Comparison of ENCODE assay signal across 2 cellular contexts in the genomic region with DNA sequence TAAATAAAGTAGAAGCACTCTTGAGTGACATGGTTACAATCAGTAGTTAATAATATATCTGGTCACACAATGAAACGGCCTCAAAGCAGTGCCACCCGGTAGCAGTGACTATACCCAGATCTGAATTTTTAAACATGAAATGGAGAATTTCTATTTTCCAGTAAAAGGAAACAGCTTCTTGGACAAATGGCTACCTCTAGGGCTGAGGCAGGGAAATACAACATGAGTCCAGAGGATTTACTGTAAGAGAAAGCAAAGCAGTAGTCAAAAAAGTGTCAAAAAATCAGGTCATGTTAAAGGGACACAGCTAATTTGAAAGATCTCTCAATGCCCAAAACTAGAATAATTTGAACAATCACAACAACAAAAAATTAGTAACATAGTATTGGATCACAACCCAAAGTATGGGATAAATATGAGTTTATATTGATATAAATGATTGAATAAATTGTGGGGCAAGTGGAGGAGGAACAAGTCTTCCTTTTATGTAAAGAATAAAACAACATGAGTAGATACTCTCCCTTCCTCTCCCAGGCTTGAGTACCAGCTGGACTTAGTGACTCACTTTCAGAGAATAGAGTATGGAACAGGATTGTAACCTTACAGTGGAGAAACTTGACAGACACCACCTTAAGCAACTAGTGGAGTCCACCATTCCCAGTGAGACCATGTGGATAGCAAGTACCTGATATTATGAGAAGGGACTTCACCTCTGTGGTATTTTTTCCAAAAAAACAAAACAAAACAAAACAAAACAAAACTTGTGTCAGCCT.
TF ChIP-seq lines count a peak whose summit lies in the region.

No MANE protein-coding gene starts in this region.

TF ChIP-seq in SK-N-SH, 30 proteins besides CTCF, POLR2A, EP300 and RAD21 (continued from another document):
- no peak for TF ChIP-seq NFIC (IDR thresholded peaks at IDR 0.05; ENCODE audit: borderline replicate concordance)
- no peak for TF ChIP-seq RCOR1 (IDR thresholded peaks at IDR 0.05; ENCODE audit: low read length)
- TF ChIP-seq NRF1 (IDR thresholded peaks at IDR 0.05; ENCODE audit: low read depth, low read length): no peak
- TF ChIP-seq, protein P1, sequence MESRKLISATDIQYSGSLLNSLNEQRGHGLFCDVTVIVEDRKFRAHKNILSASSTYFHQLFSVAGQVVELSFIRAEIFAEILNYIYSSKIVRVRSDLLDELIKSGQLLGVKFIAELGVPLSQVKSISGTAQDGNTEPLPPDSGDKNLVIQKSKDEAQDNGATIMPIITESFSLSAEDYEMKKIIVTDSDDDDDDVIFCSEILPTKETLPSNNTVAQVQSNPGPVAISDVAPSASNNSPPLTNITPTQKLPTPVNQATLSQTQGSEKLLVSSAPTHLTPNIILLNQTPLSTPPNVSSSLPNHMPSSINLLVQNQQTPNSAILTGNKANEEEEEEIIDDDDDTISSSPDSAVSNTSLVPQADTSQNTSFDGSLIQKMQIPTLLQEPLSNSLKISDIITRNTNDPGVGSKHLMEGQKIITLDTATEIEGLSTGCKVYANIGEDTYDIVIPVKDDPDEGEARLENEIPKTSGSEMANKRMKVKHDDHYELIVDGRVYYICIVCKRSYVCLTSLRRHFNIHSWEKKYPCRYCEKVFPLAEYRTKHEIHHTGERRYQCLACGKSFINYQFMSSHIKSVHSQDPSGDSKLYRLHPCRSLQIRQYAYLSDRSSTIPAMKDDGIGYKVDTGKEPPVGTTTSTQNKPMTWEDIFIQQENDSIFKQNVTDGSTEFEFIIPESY (IDR thresholded peaks at IDR 0.05; ENCODE audit: borderline replicate concordance, low read depth): no peak
- TF ChIP-seq FOXJ3 (CRISPR knock-in tag; IDR thresholded peaks at IDR 0.05): no peak
- TF ChIP-seq, protein P2, sequence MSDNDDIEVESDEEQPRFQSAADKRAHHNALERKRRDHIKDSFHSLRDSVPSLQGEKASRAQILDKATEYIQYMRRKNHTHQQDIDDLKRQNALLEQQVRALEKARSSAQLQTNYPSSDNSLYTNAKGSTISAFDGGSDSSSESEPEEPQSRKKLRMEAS (IDR thresholded peaks at IDR 0.05; ENCODE audit: low read depth): no peak
- TF ChIP-seq YY1 (IDR thresholded peaks at IDR 0.05; ENCODE audit: low read depth): no peak
- no peak for TF ChIP-seq EZH2phosphoT487 (IDR thresholded peaks at IDR 0.05; ENCODE audit: borderline replicate concordance, low read depth)
- no peak for TF ChIP-seq RXRA (IDR thresholded peaks at IDR 0.05; ENCODE audit: borderline replicate concordance, low read depth)
- TF ChIP-seq, protein P3, sequence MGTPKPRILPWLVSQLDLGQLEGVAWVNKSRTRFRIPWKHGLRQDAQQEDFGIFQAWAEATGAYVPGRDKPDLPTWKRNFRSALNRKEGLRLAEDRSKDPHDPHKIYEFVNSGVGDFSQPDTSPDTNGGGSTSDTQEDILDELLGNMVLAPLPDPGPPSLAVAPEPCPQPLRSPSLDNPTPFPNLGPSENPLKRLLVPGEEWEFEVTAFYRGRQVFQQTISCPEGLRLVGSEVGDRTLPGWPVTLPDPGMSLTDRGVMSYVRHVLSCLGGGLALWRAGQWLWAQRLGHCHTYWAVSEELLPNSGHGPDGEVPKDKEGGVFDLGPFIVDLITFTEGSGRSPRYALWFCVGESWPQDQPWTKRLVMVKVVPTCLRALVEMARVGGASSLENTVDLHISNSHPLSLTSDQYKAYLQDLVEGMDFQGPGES (IDR thresholded peaks at IDR 0.05; ENCODE audit: low read depth, low read length): no peak

TF ChIP-seq in SK-N-SH treated with all-trans-retinoic acid at 6 μM for 48 hours, 23 proteins besides CTCF, POLR2A, EP300 and RAD21 (continued from another document):
- TF ChIP-seq CSDC2 (CRISPR knock-in tag; IDR thresholded peaks at IDR 0.05): no peak
- TF ChIP-seq GLIS3 (CRISPR knock-in tag; IDR thresholded peaks at IDR 0.05): no peak
- TF ChIP-seq ISL1 (CRISPR knock-in tag; IDR thresholded peaks at IDR 0.05): no peak
- TF ChIP-seq, protein P4, sequence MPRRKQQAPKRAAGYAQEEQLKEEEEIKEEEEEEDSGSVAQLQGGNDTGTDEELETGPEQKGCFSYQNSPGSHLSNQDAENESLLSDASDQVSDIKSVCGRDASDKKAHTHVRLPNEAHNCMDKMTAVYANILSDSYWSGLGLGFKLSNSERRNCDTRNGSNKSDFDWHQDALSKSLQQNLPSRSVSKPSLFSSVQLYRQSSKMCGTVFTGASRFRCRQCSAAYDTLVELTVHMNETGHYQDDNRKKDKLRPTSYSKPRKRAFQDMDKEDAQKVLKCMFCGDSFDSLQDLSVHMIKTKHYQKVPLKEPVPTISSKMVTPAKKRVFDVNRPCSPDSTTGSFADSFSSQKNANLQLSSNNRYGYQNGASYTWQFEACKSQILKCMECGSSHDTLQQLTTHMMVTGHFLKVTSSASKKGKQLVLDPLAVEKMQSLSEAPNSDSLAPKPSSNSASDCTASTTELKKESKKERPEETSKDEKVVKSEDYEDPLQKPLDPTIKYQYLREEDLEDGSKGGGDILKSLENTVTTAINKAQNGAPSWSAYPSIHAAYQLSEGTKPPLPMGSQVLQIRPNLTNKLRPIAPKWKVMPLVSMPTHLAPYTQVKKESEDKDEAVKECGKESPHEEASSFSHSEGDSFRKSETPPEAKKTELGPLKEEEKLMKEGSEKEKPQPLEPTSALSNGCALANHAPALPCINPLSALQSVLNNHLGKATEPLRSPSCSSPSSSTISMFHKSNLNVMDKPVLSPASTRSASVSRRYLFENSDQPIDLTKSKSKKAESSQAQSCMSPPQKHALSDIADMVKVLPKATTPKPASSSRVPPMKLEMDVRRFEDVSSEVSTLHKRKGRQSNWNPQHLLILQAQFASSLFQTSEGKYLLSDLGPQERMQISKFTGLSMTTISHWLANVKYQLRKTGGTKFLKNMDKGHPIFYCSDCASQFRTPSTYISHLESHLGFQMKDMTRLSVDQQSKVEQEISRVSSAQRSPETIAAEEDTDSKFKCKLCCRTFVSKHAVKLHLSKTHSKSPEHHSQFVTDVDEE (CRISPR knock-in tag; IDR thresholded peaks at IDR 0.05): no peak
- TF ChIP-seq BACH2 (CRISPR knock-in tag; IDR thresholded peaks at IDR 0.05; ENCODE audit: borderline replicate concordance): no peak
- no peak for TF ChIP-seq ZFP3 (CRISPR knock-in tag; IDR thresholded peaks at IDR 0.05)
- TF ChIP-seq ARNTL (CRISPR knock-in tag; IDR thresholded peaks at IDR 0.05; ENCODE audit: borderline replicate concordance, low read depth): no peak
- no peak for TF ChIP-seq ZFP30 (CRISPR knock-in tag; IDR thresholded peaks at IDR 0.05)
- TF ChIP-seq RARB (CRISPR knock-in tag; IDR thresholded peaks at IDR 0.05): no peak
- no peak for TF ChIP-seq TCF4 (CRISPR knock-in tag; IDR thresholded peaks at IDR 0.05; ENCODE audit: borderline replicate concordance)
- no peak for TF ChIP-seq OSR1 (CRISPR knock-in tag; IDR thresholded peaks at IDR 0.05)
- TF ChIP-seq, protein P5, sequence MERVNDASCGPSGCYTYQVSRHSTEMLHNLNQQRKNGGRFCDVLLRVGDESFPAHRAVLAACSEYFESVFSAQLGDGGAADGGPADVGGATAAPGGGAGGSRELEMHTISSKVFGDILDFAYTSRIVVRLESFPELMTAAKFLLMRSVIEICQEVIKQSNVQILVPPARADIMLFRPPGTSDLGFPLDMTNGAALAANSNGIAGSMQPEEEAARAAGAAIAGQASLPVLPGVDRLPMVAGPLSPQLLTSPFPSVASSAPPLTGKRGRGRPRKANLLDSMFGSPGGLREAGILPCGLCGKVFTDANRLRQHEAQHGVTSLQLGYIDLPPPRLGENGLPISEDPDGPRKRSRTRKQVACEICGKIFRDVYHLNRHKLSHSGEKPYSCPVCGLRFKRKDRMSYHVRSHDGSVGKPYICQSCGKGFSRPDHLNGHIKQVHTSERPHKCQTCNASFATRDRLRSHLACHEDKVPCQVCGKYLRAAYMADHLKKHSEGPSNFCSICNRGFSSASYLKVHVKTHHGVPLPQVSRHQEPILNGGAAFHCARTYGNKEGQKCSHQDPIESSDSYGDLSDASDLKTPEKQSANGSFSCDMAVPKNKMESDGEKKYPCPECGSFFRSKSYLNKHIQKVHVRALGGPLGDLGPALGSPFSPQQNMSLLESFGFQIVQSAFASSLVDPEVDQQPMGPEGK (CRISPR knock-in tag; IDR thresholded peaks at IDR 0.05; ENCODE audit: borderline replicate concordance): no peak
- TF ChIP-seq ZNF565 (CRISPR knock-in tag; conservative IDR thresholded peaks at IDR 0.05; ENCODE audit: low read depth): no peak
- TF ChIP-seq PPARA (CRISPR knock-in tag; IDR thresholded peaks at IDR 0.05; ENCODE audit: borderline replicate concordance): no peak
